In the genomic region with DNA sequence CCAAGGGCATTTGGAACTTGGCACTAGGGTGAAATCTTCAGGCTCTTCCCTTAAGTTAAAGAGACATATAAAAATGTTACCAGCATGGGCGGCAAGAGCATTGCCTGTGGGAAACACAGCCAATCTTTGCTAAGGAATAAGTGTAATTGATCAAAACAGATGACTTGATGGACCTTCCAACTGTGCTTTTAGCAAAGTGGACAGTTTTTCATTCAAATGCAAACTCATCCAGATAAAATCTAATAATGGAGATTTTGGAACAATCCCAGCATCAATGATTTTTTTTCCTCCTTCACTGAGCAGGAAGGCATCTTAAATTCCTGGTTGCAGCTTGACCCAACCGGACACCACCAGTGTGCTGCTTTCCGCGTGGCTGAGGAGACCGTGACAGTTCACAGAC, we compare ENCODE assay signal across 17 cellular contexts. TPM values are rescaled to one million over a fixed set of nuclear protein-coding genes. Genes with fewer than 3 reads are reported as not detected.
DNase-seq lines count a peak whose midpoint lies in the region; ATAC-seq and TF ChIP-seq lines count a peak whose summit lies in the region.
"Had no signal": no experiment of that assay in that cellular context is flagged by ENCODE, and none has a peak within 500 bp of the region (broad histone marks: within the 10 kb centered on the region; RNA-seq: fewer than 3 reads in every experiment).

No MANE protein-coding gene starts in this region.

- peak overlapping the region; percentile 88 for H3K4me3 Mint-ChIP-seq in activated naive CD8-positive, alpha-beta T cell
- no peak overlapping the region for H3K4me3 Mint-ChIP-seq in activated naive CD8-positive, alpha-beta T cell treated with anti-CD3 and anti-CD28 coated beads for 36 hours
- H3K4me3 Mint-ChIP-seq in T-cell (peak overlapping the region; percentile 76 to 84 (median 82)), memory B cell (peak overlapping the region; percentile 83)

- H3K4me1 Mint-ChIP-seq in activated naive CD8-positive, alpha-beta T cell (ENCODE audit: low read depth): peaks cover 10% of the 10 kb centered on the region
- H3K4me1 Mint-ChIP-seq in activated naive CD8-positive, alpha-beta T cell treated with anti-CD3 and anti-CD28 coated beads for 36 hours: peaks cover 13% of the 10 kb centered on the region
- H3K4me1 Mint-ChIP-seq in T-cell (peaks cover 13 to 21% (median 15%) of the 10 kb centered on the region in 3 donors), memory B cell (peaks cover 32% of the 10 kb centered on the region)

- TF ChIP-seq EP300 in upper lobe of left lung (IDR thresholded peaks at IDR 0.05): no peak

- H3K9me3 Mint-ChIP-seq in activated naive CD8-positive, alpha-beta T cell (ENCODE audit: low read depth): no peaks in the 10 kb centered on the region
- H3K9me3 Mint-ChIP-seq in activated naive CD8-positive, alpha-beta T cell treated with anti-CD3 and anti-CD28 coated beads for 36 hours: no peaks in the 10 kb centered on the region
- H3K9me3 Mint-ChIP-seq in T-cell: no peaks in the 10 kb centered on the region
- no peaks in the 10 kb centered on the region for H3K9me3 Mint-ChIP-seq in memory B cell

- DNase-seq in activated naive CD8-positive, alpha-beta T cell treated with anti-CD3 and anti-CD28 coated beads for 36 hours: no peak
- DNase-seq in T-cell: no peak
- no peak for DNase-seq in memory B cell (ENCODE audit: low spot score in 2 of 2)
- no peak for DNase-seq in upper lobe of left lung
- no peak for DNase-seq in NCI-H1417 (lab: John Stamatoyannopoulos, UW)
- no peak for DNase-seq in activated gamma-delta T cell treated with Interleukin-2 at 50 U/mL for 16 hours
- DNase-seq in erythroblast (lab: John Stamatoyannopoulos, UW): no peak
- DNase-seq: activated T-cell treated with anti-CD3 and anti-CD28 coated beads, Interleukin-2, amount 50 U/mL, for 1 hour; brain microvascular endothelial cell; DND-41; NCI-H2081 had no signal

- H3K27me3 ChIP-seq in upper lobe of left lung: peaks cover 0 to 24% (median 4%) of the 10 kb centered on the region in 4 donors

- no peak for TF ChIP-seq CTCF in upper lobe of left lung (IDR thresholded peaks at IDR 0.05)

- H3K4me3 ChIP-seq in upper lobe of left lung: peak overlapping the region in 3 of 4 donors; percentile 58 to 84 (median 72)

- H3K36me3 Mint-ChIP-seq in activated naive CD8-positive, alpha-beta T cell: no peaks in the 10 kb centered on the region
- H3K36me3 Mint-ChIP-seq in activated naive CD8-positive, alpha-beta T cell treated with anti-CD3 and anti-CD28 coated beads for 36 hours: no peaks in the 10 kb centered on the region
- no peaks in the 10 kb centered on the region for H3K36me3 Mint-ChIP-seq in T-cell
- peaks cover 7% of the 10 kb centered on the region for H3K36me3 Mint-ChIP-seq in memory B cell

- 79 to 87% methylated on average over 5 of the region's 5 CpGs for WGBS in upper lobe of left lung, 2 donors

- ATAC-seq in T-cell (replicated peaks in 1 of 4) (no peak), memory B cell (ENCODE audit: low read depth) (no peak), upper lobe of left lung (ENCODE audit: low FRiP score in 2 of 2) (no peak)

- peaks cover 25 to 48% (median 30%) of the 10 kb centered on the region in 4 donors for H3K4me1 ChIP-seq in upper lobe of left lung

- CTCF ChIA-PET in T-cell (lab: Charles Lee): no interaction called here

- H3K9me3 ChIP-seq in upper lobe of left lung: no peaks in the 10 kb centered on the region
- H3K9me3 ChIP-seq: tibial nerve had no signal

- peaks cover 20% of the 10 kb centered on the region for H3K27me3 Mint-ChIP-seq in activated naive CD8-positive, alpha-beta T cell
- H3K27me3 Mint-ChIP-seq in activated naive CD8-positive, alpha-beta T cell treated with anti-CD3 and anti-CD28 coated beads for 36 hours: peaks cover 50% of the 10 kb centered on the region
- H3K27me3 Mint-ChIP-seq in T-cell (peaks cover 34 to 44% of the 10 kb centered on the region in 2 donors), memory B cell (peaks cover 4% of the 10 kb centered on the region)

- TF ChIP-seq POLR2A in upper lobe of left lung (IDR thresholded peaks at IDR 0.05): no peak
- no peak for TF ChIP-seq POLR2A in erythroblast (IDR thresholded peaks at IDR 0.05; ENCODE audit: low read length)

- H3K36me3 ChIP-seq in upper lobe of left lung: no peaks in the 10 kb centered on the region
- H3K36me3 ChIP-seq: brain microvascular endothelial cell, tibial nerve, WERI-Rb-1 had no signal

- H3K27ac Mint-ChIP-seq in activated naive CD8-positive, alpha-beta T cell: no peak overlapping the region
- H3K27ac Mint-ChIP-seq in activated naive CD8-positive, alpha-beta T cell treated with anti-CD3 and anti-CD28 coated beads for 36 hours: no peak overlapping the region
- H3K27ac Mint-ChIP-seq in T-cell (no peak overlapping the region), memory B cell (peak overlapping the region; percentile 77)

- POLR2A ChIA-PET in T-cell (lab: Charles Lee): no interaction called here

- no peak overlapping the region for H3K27ac ChIP-seq in upper lobe of left lung
- H3K27ac ChIP-seq: brain microvascular endothelial cell, KMS-11, WERI-Rb-1 had no signal

RNA-seq across cellular contexts. Expression of a gene that starts 42.9 kb away (rescaled TPM):
- total RNA-seq in activated naive CD8-positive, alpha-beta T cell treated with anti-CD3 and anti-CD28 coated beads for 36 hours: not detected
- not detected for total RNA-seq in T-cell
- not detected for total RNA-seq in upper lobe of left lung
- total RNA-seq: smooth muscle cell, tibial nerve had no signal

RNA-seq across cellular contexts. Expression of a gene that starts 47.6 kb away (rescaled TPM):
- 10 to 100 TPM; 31.6 to 35.1 TPM for total RNA-seq in activated naive CD8-positive, alpha-beta T cell treated with anti-CD3 and anti-CD28 coated beads for 36 hours
- total RNA-seq in T-cell: 100 to 1,000 TPM in 4 of 5 donors, 10 to 100 TPM in 1; 89.4 to 165 (median 125) TPM
- 100 to 1,000 TPM; 117 to 645 (median 206) TPM for total RNA-seq in upper lobe of left lung

RNA-seq across cellular contexts. Expression of a gene that starts 52.1 kb away (rescaled TPM):
- not detected for total RNA-seq in activated naive CD8-positive, alpha-beta T cell treated with anti-CD3 and anti-CD28 coated beads for 36 hours
- total RNA-seq in T-cell: not detected
- not detected for total RNA-seq in upper lobe of left lung
- total RNA-seq: H1, smooth muscle cell had no signal
